In the genomic region with DNA sequence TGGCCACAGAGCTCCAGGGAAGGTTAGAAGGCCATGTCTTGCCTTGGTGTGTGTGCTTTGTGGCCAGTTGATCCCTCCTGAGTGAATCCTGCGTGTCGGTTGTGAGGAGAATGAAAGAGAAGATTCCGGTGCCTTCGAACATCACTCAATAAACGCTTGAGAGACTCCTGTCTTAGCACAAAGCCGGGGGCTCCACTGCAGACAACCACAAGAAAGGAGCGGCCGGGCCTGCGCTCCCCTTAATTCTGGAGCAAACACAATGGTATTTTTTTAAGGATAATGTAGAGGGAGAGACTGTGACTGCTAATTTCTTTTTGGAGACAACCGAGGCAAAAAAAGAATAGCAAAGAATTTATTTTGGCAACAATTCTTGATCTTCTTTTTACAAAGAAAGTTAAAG, we compare ENCODE assay signal across 33 cellular contexts.
"Had no signal": no experiment of that assay in that cellular context is flagged by ENCODE, and none has a peak within 500 bp of the region (broad histone marks: within the 10 kb centered on the region; RNA-seq: fewer than 3 reads in every experiment).

No MANE protein-coding gene starts in this region.

- H3K36me3 Mint-ChIP-seq: activated CD4-positive, alpha-beta memory T cell treated with anti-CD3 and anti-CD28 coated beads for 36 hours; activated naive CD4-positive, alpha-beta T cell treated with anti-CD3 and anti-CD28 coated beads, Interleukin-2, amount 50 U/mL, for 72 hours; activated naive CD8-positive, alpha-beta T cell treated with anti-CD3 and anti-CD28 coated beads for 36 hours; T-cell had no signal

- H3K9me3 Mint-ChIP-seq: activated CD4-positive, alpha-beta memory T cell treated with anti-CD3 and anti-CD28 coated beads for 36 hours; activated CD8-positive, alpha-beta T cell treated with anti-CD3 and anti-CD28 coated beads for 36 hours; activated naive CD4-positive, alpha-beta T cell treated with anti-CD3 and anti-CD28 coated beads for 36 hours; activated naive CD8-positive, alpha-beta T cell treated with anti-CD3 and anti-CD28 coated beads for 36 hours; activated T-cell treated with anti-CD3 and anti-CD28 coated beads, Interleukin-2, amount 50 U/mL, for 4 hours; activated T-cell treated with anti-CD3 and anti-CD28 coated beads, Interleukin-2, amount 50 U/mL, for 72 hours; activated T-helper 1 cell treated with anti-CD3 and anti-CD28 coated beads, Interleukin-12 subunit alpha, Interleukin-12 subunit beta, Interleukin-2, Interleukin-4 antibody, amounts not matched to agents 30 ng/mL and 10 ng/mL and 1 ng/mL, durations not matched to agents 14 hours and 24 hours and 36 hours; activated T-helper 17 cell treated with anti-CD3 and anti-CD28 coated beads, Interleukin-2, amount 50 U/mL, for 72 hours; T-cell had no signal

- H3K27me3 Mint-ChIP-seq: activated CD4-positive, alpha-beta T cell treated with anti-CD3 and anti-CD28 coated beads for 36 hours; activated CD8-positive, alpha-beta T cell treated with anti-CD3 and anti-CD28 coated beads for 36 hours; activated naive CD8-positive, alpha-beta T cell treated with anti-CD3 and anti-CD28 coated beads for 36 hours had no signal

- H3K4me3 Mint-ChIP-seq: activated CD4-positive, alpha-beta memory T cell treated with anti-CD3 and anti-CD28 coated beads for 36 hours; activated CD4-positive, alpha-beta T cell treated with anti-CD3 and anti-CD28 coated beads for 36 hours; activated CD8-positive, alpha-beta T cell treated with anti-CD3 and anti-CD28 coated beads for 36 hours; activated naive CD4-positive, alpha-beta T cell treated with anti-CD3 and anti-CD28 coated beads for 36 hours; activated naive CD8-positive, alpha-beta T cell treated with anti-CD3 and anti-CD28 coated beads for 36 hours; activated T-cell treated with anti-CD3 and anti-CD28 coated beads, Interleukin-2, amount 50 U/mL, for 4 hours; activated T-cell treated with anti-CD3 and anti-CD28 coated beads, Interleukin-2, amount 50 U/mL, for 72 hours; activated T-helper 1 cell treated with anti-CD3 and anti-CD28 coated beads, Interleukin-12 subunit alpha, Interleukin-12 subunit beta, Interleukin-2, Interleukin-4 antibody, amounts not matched to agents 30 ng/mL and 10 ng/mL and 1 ng/mL, durations not matched to agents 14 hours and 24 hours and 36 hours; activated T-helper 17 cell treated with anti-CD3 and anti-CD28 coated beads, Interleukin-2, amount 50 U/mL, for 72 hours; T-cell; T-helper 17 cell; WTC11 had no signal

- H3K27me3 ChIP-seq: adrenal gland, body of pancreas, brain microvascular endothelial cell had no signal

- H3K36me3 ChIP-seq: adrenal gland, brain microvascular endothelial cell, breast epithelium, WERI-Rb-1 had no signal

- H3K4me1 ChIP-seq: body of pancreas, breast epithelium had no signal

- H3K27ac ChIP-seq: adrenal gland, body of pancreas, brain microvascular endothelial cell, breast epithelium, WERI-Rb-1 had no signal

- H3K4me1 Mint-ChIP-seq: activated T-helper 17 cell treated with anti-CD3 and anti-CD28 coated beads, Interleukin-2, amount 50 U/mL, for 72 hours; T-helper 17 cell; WTC11 had no signal

- H3K9me3 ChIP-seq: adrenal gland, body of pancreas, breast epithelium had no signal

- DNase-seq: activated CD4-positive, alpha-beta memory T cell treated with anti-CD3 and anti-CD28 coated beads for 36 hours; activated CD4-positive, alpha-beta T cell treated with anti-CD3 and anti-CD28 coated beads for 1 hour; activated CD4-positive, alpha-beta T cell treated with anti-CD3 and anti-CD28 coated beads for 36 hours; activated CD4-positive, alpha-beta T cell treated with anti-CD3 and anti-CD28 coated beads for 48 hours; activated CD4-positive, alpha-beta T cell treated with anti-CD3 and anti-CD28 coated beads, Interleukin-2, amount 50 U/mL, for 1 hour; activated CD4-positive, alpha-beta T cell treated with anti-CD3 and anti-CD28 coated beads, Interleukin-2, amount 50 U/mL, for 4 hours; activated CD4-positive, CD25-positive, alpha-beta regulatory T cell; activated CD8-positive, alpha-beta memory T cell treated with anti-CD3 and anti-CD28 coated beads, Interleukin-2, amount 50 U/mL, for 4 hours; activated CD8-positive, alpha-beta T cell treated with anti-CD3 and anti-CD28 coated beads for 36 hours; activated effector memory CD4-positive, alpha-beta T cell treated with anti-CD3 and anti-CD28 coated beads, Interleukin-2, amount 50 U/mL, for 16 hours; activated gamma-delta T cell treated with Interleukin-2 at 50 U/mL for 16 hours; activated naive CD4-positive, alpha-beta T cell; activated naive CD4-positive, alpha-beta T cell treated with anti-CD3 and anti-CD28 coated beads for 36 hours; activated naive CD8-positive, alpha-beta T cell treated with anti-CD3 and anti-CD28 coated beads for 36 hours; activated T-cell treated with anti-CD3 and anti-CD28 coated beads for 4 hours; activated T-cell treated with anti-CD3 and anti-CD28 coated beads, Interleukin-2, amount 50 U/mL, for 1 hour; activated T-cell treated with anti-CD3 and anti-CD28 coated beads, Interleukin-2, amount 50 U/mL, for 4 hours; activated T-cell treated with anti-CD3 and anti-CD28 coated beads, Interleukin-2, amount 50 U/mL, for 72 hours; amniotic stem cell; body of pancreas; brain microvascular endothelial cell; central memory CD4-positive, alpha-beta T cell; T-cell; T-helper 17 cell; T1000; WERI-Rb-1 had no signal

- ATAC-seq: activated CD4-positive, alpha-beta T cell treated with anti-CD3 and anti-CD28 coated beads for 36 hours; activated CD4-positive, CD25-positive, alpha-beta regulatory T cell treated with anti-CD3 and anti-CD28 coated beads, Interleukin-2, amount 50 U/mL, for 24 hours; activated CD8-positive, alpha-beta T cell treated with anti-CD3 and anti-CD28 coated beads for 36 hours; activated naive CD4-positive, alpha-beta T cell treated with anti-CD3 and anti-CD28 coated beads, Interleukin-2, amount 50 U/mL, for 72 hours; activated T-cell treated with anti-CD3 and anti-CD28 coated beads, Interleukin-2, amount 50 U/mL, for 4 hours; activated T-cell treated with anti-CD3 and anti-CD28 coated beads, Interleukin-2, amount 50 U/mL, for 72 hours; activated T-helper 17 cell treated with anti-CD3 and anti-CD28 coated beads, Interleukin-2, amount 50 U/mL, for 72 hours; body of pancreas; T-cell; T-helper 17 cell; WTC11 had no signal

- H3K4me3 ChIP-seq: adrenal gland, body of pancreas, breast epithelium had no signal

- H3K27ac Mint-ChIP-seq: activated CD4-positive, alpha-beta memory T cell treated with anti-CD3 and anti-CD28 coated beads for 36 hours; activated CD4-positive, alpha-beta T cell treated with anti-CD3 and anti-CD28 coated beads for 36 hours; activated CD8-positive, alpha-beta T cell treated with anti-CD3 and anti-CD28 coated beads for 36 hours; activated naive CD4-positive, alpha-beta T cell treated with anti-CD3 and anti-CD28 coated beads for 36 hours; activated naive CD4-positive, alpha-beta T cell treated with anti-CD3 and anti-CD28 coated beads, Interleukin-2, amount 50 U/mL, for 72 hours; activated naive CD8-positive, alpha-beta T cell treated with anti-CD3 and anti-CD28 coated beads for 36 hours; activated T-cell treated with anti-CD3 and anti-CD28 coated beads, Interleukin-2, amount 50 U/mL, for 72 hours; activated T-helper 1 cell treated with anti-CD3 and anti-CD28 coated beads, Interleukin-12 subunit alpha, Interleukin-12 subunit beta, Interleukin-2, Interleukin-4 antibody, amounts not matched to agents 30 ng/mL and 10 ng/mL and 1 ng/mL, durations not matched to agents 14 hours and 24 hours and 36 hours; activated T-helper 17 cell treated with anti-CD3 and anti-CD28 coated beads, Interleukin-2, amount 50 U/mL, for 72 hours; T-cell; T-helper 17 cell; WTC11 had no signal
